In the genomic region with DNA sequence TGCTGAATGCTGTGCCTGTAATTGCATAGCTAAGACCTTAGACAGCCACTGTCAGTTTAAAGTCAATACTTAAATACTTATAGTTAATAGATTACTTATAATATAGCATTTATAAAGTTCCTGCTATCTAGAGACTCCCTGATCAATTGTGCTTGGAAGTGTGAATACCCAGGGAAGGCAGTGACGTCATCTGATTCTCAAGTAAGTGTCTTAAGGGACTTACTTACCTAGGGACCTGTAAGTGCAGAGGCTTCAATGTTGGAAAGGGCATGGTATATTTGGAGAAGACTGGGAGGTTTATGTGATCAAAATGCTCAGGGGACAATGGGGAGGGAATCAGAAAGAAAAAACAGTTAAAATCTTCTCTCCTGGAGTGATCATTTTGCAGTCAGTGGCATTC, we compare ENCODE assay signal across 26 cellular contexts. TPM values are rescaled to one million over a fixed set of nuclear protein-coding genes. Genes with fewer than 3 reads are reported as not detected.
"Had no signal": no experiment of that assay in that cellular context is flagged by ENCODE, and none has a peak within 500 bp of the region (broad histone marks: within the 10 kb centered on the region; RNA-seq: fewer than 3 reads in every experiment).

No MANE protein-coding gene starts in this region.

- H3K4me3 ChIP-seq: MG63 had no signal

- H3K27ac ChIP-seq: HL-60, RWPE1 had no signal

- H3K9ac ChIP-seq: SK-N-SH had no signal

- DNase-seq: Karpas-422, KG1, MG63, NCI-H1092, NCI-H1105 treated with DMSO at 0.1 percent for 48 hours, NCI-H1417 treated with DMSO at 0.1 percent for 48 hours, NCI-H146, NCI-H1694 treated with DMSO at 0.1 percent for 48 hours, NCI-H1930, NCI-H2081 treated with DMSO at 0.1 percent for 48 hours, NCI-H2171, NCI-H226, NCI-H446, NCI-H510A, NCI-H524 treated with DMSO at 0.1 percent for 48 hours, NCI-H69, NCI-H774, PC-3, SHP77, SK-N-SH, T-helper 1 cell had no signal

- H3K4me2 ChIP-seq: SK-N-SH had no signal

- ATAC-seq: Panc1, PC-3 had no signal

- FAIRE-seq: HTR-8/SVneo had no signal

- H3K27me3 ChIP-seq: MG63 had no signal

RNA-seq across cellular contexts. Expression of a gene that starts 55.0 kb away (rescaled TPM):
- total RNA-seq: OCI-LY7 had no signal
